9 cellular contexts compared by ENCODE assay signal in the genomic region with DNA sequence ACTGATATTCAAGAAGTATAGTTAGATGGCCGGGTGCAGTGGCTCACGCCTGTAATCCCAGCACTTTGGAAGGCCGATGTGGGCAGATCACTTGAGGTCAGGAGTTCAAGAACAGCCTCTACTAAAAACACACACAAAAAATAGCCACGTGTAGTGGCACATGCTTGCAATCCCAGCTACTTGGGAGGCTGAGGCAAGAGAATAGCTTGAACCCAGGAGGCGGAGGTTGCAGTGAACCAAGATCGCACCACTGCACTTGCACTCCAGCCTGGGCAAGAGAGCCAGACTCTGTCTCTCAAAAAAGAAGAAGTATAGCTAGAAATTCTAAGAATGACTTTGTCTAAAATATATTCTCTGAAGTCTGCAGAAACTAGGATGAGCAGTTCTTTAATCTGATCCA. TPM values are rescaled to one million over a fixed set of nuclear protein-coding genes. Genes with fewer than 3 reads are reported as not detected.
DNase-seq lines count a peak whose midpoint lies in the region; ATAC-seq, FAIRE-seq and TF ChIP-seq lines count a peak whose summit lies in the region.
"Not testable (repeated sequence)": the region's sequence is repeated elsewhere in the genome, so short reads cannot be mapped to it uniquely, and the experiment has no call there.
"Had no signal": no experiment of that assay in that cellular context is flagged by ENCODE, and none has a peak within 500 bp of the region (broad histone marks: within the 10 kb centered on the region; RNA-seq: fewer than 3 reads in every experiment).

No MANE protein-coding gene starts in this region.

- not testable (repeated sequence) for TF ChIP-seq CTCF in CD14-positive monocyte (IDR thresholded peaks at IDR 0.05); VCaP (conservative IDR thresholded peaks at IDR 0.05); GM12878 (IDR thresholded peaks at IDR 0.05 in 2 of 3, conservative IDR thresholded peaks at IDR 0.05 in 1 of 3; ENCODE audit: control insufficient read depth in 2 of 3, extremely low read depth in 1 of 3, insufficient read depth in 1 of 3, low read depth in 3 of 3, low read length in 3 of 3); endodermal cell (conservative IDR thresholded peaks at IDR 0.05); neutrophil (IDR thresholded peaks at IDR 0.05); thyroid gland (IDR thresholded peaks at IDR 0.05)

- CTCF ChIA-PET in GM12878 (lab: Yijun Ruan, JAX): interaction anchor here (1.0 kb wide), 2 partner anchors 18 to 31 kb away, joined by 3 to 4 read pairs; no protein-coding TSS in a partner anchor

- not testable (repeated sequence) for TF ChIP-seq RAD21 in GM12878 (IDR thresholded peaks at IDR 0.05; ENCODE audit: insufficient read depth, low read depth, low read length)

- intact Hi-C loops in CD14-positive monocyte (cut with micrococcal nuclease); GM12878 (cut with micrococcal nuclease; ENCODE audit: unreplicated experiment); thyroid gland (cut with DNase I): not testable (repeated sequence)

- not testable (repeated sequence) for TF ChIP-seq POLR2A in GM12891 (IDR thresholded peaks at IDR 0.05; ENCODE audit: low read depth, low read length); GM12878 (IDR thresholded peaks at IDR 0.05; ENCODE audit: low read depth, low read length); thyroid gland (IDR thresholded peaks at IDR 0.05)

- not testable (repeated sequence) for H3K4me3 ChIP-seq in GM12878; endodermal cell (ENCODE audit: low read length); neutrophil (ENCODE audit: low read depth in 1 of 2, low read length in 1 of 2); thyroid gland (replicated peaks in 1 of 3)

- not testable (repeated sequence) for H3K4me2 ChIP-seq in GM12878 (ENCODE audit: control insufficient read depth, insufficient read depth)

- not testable (repeated sequence) for H2AFZ ChIP-seq in GM12878 (ENCODE audit: control insufficient read depth, low read depth, low read length)

- not testable (repeated sequence) for H4K20me1 ChIP-seq in GM12878 (ENCODE audit: control insufficient read depth, insufficient read depth)

- not testable (repeated sequence) for H3K9ac ChIP-seq in GM12878 (ENCODE audit: control insufficient read depth, insufficient read depth, low read length); endodermal cell (ENCODE audit: extremely low read depth, low read length, poor library complexity, severe bottlenecking)

- SMC1A ChIA-PET in GM12878 (lab: Charles Lee; ENCODE audit: uncharacterized antibody, unreplicated experiment): interaction anchor here (0.6 to 1.9 kb wide), 13 partner anchors 9 to 137 kb away, joined by 3 to 10 read pairs (median 4); no protein-coding TSS in a partner anchor

- H3K27me3 ChIP-seq in GM12878 (replicated peaks in 1 of 2; ENCODE audit: control insufficient read depth in 2 of 2, insufficient read depth in 2 of 2, low read length in 1 of 2); endodermal cell (ENCODE audit: control insufficient read depth, insufficient read depth, low read length, poor library complexity, severe bottlenecking); neutrophil; thyroid gland: not testable (repeated sequence)

- not testable (repeated sequence) for BruUV-seq in GM12878 (replicated peaks; lab: Mats Ljungman, UMichigan)

- not testable (repeated sequence) for TF ChIP-seq EP300 in GM12878 (IDR thresholded peaks at IDR 0.05; ENCODE audit: borderline replicate concordance in 1 of 2, control insufficient read depth in 1 of 2, low read depth in 2 of 2, low read length in 2 of 2)

- H3K27ac Mint-ChIP-seq in CD14-positive monocyte (peak overlapping the region in 6 of 7 donors; percentile 42 to 92 (median 82)), endodermal cell (peak overlapping the region; percentile 8)

- H3K4me3 Mint-ChIP-seq in CD14-positive monocyte, endodermal cell: not testable (repeated sequence)

- H3K4me1 Mint-ChIP-seq in CD14-positive monocyte: peaks cover 77% of the 10 kb centered on the region
- peaks cover 24% of the 10 kb centered on the region for H3K4me1 Mint-ChIP-seq in endodermal cell

- not testable (repeated sequence) for ATAC-seq in GM12878

- peak; percentile 43 for FAIRE-seq in GM12891 (lab: Jason Lieb, UNC)
- not testable (repeated sequence) for FAIRE-seq in GM12878 (lab: Jason Lieb, UNC)

- not testable (repeated sequence) for H3K9me3 ChIP-seq in GM12878 (replicated peaks; ENCODE audit: control insufficient read depth, insufficient read depth, low read length); endodermal cell (ENCODE audit: control insufficient read depth, low read length); neutrophil; thyroid gland

- 84% methylated on average over 6 of the region's 6 CpGs for WGBS in GM12878 (ENCODE audit: insufficient coverage, insufficient replicate concordance, low lambda C conversion rate, missing lambda C conversion rate)
- 86 to 93% methylated on average over 4 to 6 of the region's 6 CpGs for WGBS in endodermal cell (ENCODE audit: insufficient coverage in 1 of 2, insufficient read length in 1 of 2), 2 experiments
- 92% methylated on average over 6 of the region's 6 CpGs for WGBS in thyroid gland, 2 donors

- H3K9me3 Mint-ChIP-seq in CD14-positive monocyte, endodermal cell: not testable (repeated sequence)

- POLR2A ChIA-PET in GM12878 (lab: Charles Lee): interaction anchor here (1.0 to 2.6 kb wide), 4 partner anchors 9 to 35 kb away, joined by 3 to 9 read pairs (median 6); no protein-coding TSS in a partner anchor

- in situ Hi-C loops in GM12878 (cut with MboI): not testable (repeated sequence)

- not testable (repeated sequence) for DNase-seq in CD14-positive monocyte (ENCODE audit: low spot score); GM12891 (ENCODE audit: insufficient read length, low spot score); GM12878 (ENCODE audit: low read depth, low spot score); endodermal cell; thyroid gland
- peak; percentile 13 for DNase-seq in MV-4-11 (lab: John Stamatoyannopoulos, UW)

- H3K4me1 ChIP-seq in GM12878 (ENCODE audit: control insufficient read depth, insufficient read depth, low read length) (peaks cover 16% of the 10 kb centered on the region), neutrophil (ENCODE audit: control insufficient read depth in 1 of 2, insufficient read depth in 1 of 2, low read depth in 1 of 2, low read length in 1 of 2) (peaks cover 15 to 19% of the 10 kb centered on the region in 2 experiments), thyroid gland (peaks cover 14 to 18% of the 10 kb centered on the region in 2 donors)
- H3K4me1 ChIP-seq in endodermal cell (ENCODE audit: control insufficient read depth, insufficient read depth, low read length): not testable (repeated sequence)

- RAD21 ChIA-PET in GM12878 (lab: Charles Lee; ENCODE audit: unreplicated experiment): interaction anchor here (0.6 to 1.5 kb wide), 5 partner anchors 35 to 107 kb away, joined by 3 to 4 read pairs (median 4); no protein-coding TSS in a partner anchor

- peaks cover 82% of the 10 kb centered on the region for H3K79me2 ChIP-seq in GM12878 (ENCODE audit: control insufficient read depth, insufficient read depth, low read length)

- peak overlapping the region; percentile 67 for H3K27ac ChIP-seq in VCaP
- H3K27ac ChIP-seq in GM12878 (ENCODE audit: control insufficient read depth, insufficient read depth): peak overlapping the region; percentile 35; the same call in 1 of the 2 replicates
- not testable (repeated sequence) for H3K27ac ChIP-seq in endodermal cell (ENCODE audit: low read depth, low read length)
- peak overlapping the region; percentile 54 for H3K27ac ChIP-seq in neutrophil
- peak overlapping the region in 2 of 3 donors; percentile 72 to 73 for H3K27ac ChIP-seq in thyroid gland

- H3K36me3 Mint-ChIP-seq in CD14-positive monocyte (peaks cover 31 to 47% of the 10 kb centered on the region in 2 donors), endodermal cell (ENCODE audit: low read depth) (peaks cover 35% of the 10 kb centered on the region)

- H3K27me3 Mint-ChIP-seq in CD14-positive monocyte (ENCODE audit: low read depth in 3 of 3); endodermal cell (ENCODE audit: insufficient read depth): not testable (repeated sequence)

- not testable (repeated sequence) for H3K36me3 ChIP-seq in GM12878 (ENCODE audit: control insufficient read depth in 2 of 2, insufficient read depth in 2 of 2, low read length in 1 of 2); endodermal cell (ENCODE audit: control insufficient read depth, insufficient read depth, low read length); neutrophil; thyroid gland

RNA-seq across cellular contexts. Expression of gene RBM47, which starts 17.4 kb away (rescaled TPM):
- 10 to 100 TPM; 79.5 to 92.8 TPM for polyA plus RNA-seq in CD14-positive monocyte
- polyA plus RNA-seq in GM12891 (2012; ENCODE audit: low read depth, missing spikeins): 10.9 TPM
- 158 and 160 TPM in 2 replicates for total RNA-seq in GM12878 (2013; cell fraction: nucleolus; rRNA removed)
- 40.6 and 43.1 TPM in 2 replicates for total RNA-seq in GM12878 (2014; rRNA removed)
- total RNA-seq in GM12878 (2014; rRNA removed; fragmentation: Illumina TruSeq; extraction: Trizol): 23.7 and 24.4 TPM in 2 replicates
- total RNA-seq in GM12878 (2021): 43.0 and 45.0 TPM in 2 replicates
- polyA plus RNA-seq in GM12878 (2011; ENCODE audit: low read depth): 12.4 TPM
- 21.8 and 23.6 TPM in 2 replicates for polyA plus RNA-seq in GM12878 (2011; rRNA removed)
- polyA plus RNA-seq in GM12878 (2011; cell fraction: cytosol; rRNA removed): 25.9 and 36.2 TPM in 2 replicates
- polyA plus RNA-seq in GM12878 (2011; cell fraction: nucleus; rRNA removed): 29.5 and 41.9 TPM in 2 replicates
- polyA plus RNA-seq in GM12878 (2012): 12.3 and 16.9 TPM in 2 replicates
- 16.9 and 18.1 TPM in 2 replicates for polyA plus RNA-seq in GM12878 (2014; fragmentation: Illumina TruSeq; extraction: Trizol)
- 10 to 100 TPM in 1 of 2 experiments, 1 to 10 TPM in 1; 7.9 to 10.1 TPM for polyA plus RNA-seq in GM12878 (2014; fragmentation: Nextera tagmentation; extraction: Ambion mirVana)
- 33.6 and 37.1 TPM in 2 replicates for polyA plus RNA-seq in GM12878 (2014; rRNA removed)
- 10 to 100 TPM; 40.5 to 40.6 TPM for polyA plus RNA-seq in GM12878 (2016; fragmentation: Nextera tagmentation; extraction: Ambion mirVana)
- 32.3 and 53.0 TPM in 2 replicates for polyA minus RNA-seq in GM12878 (2011; rRNA and poly(A)+ RNA removed)
- polyA minus RNA-seq in GM12878 (2011; cell fraction: cytosol; rRNA and poly(A)+ RNA removed): 22.3 and 26.3 TPM in 2 replicates
- polyA minus RNA-seq in GM12878 (2011; cell fraction: nucleus; rRNA and poly(A)+ RNA removed): 31.8 and 53.8 TPM in 2 replicates
- total RNA-seq in endodermal cell: 10 to 100 TPM; 71.7 to 90.6 TPM
- 9.9 TPM for polyA plus RNA-seq in endodermal cell (2013, experiment 1 of 2)
- polyA plus RNA-seq in endodermal cell (2013, experiment 2 of 2): 8.1 TPM
- total RNA-seq in thyroid gland: 100 to 1,000 TPM; 200 to 369 (median 323) TPM
- total RNA-seq: CD8-positive, alpha-beta T cell had no signal
